Comparison of ENCODE assay signal across 21 cellular contexts in genomic region chr9:21584890-21585289, GRCh38.
"Had no signal": no experiment of that assay in that cellular context is flagged by ENCODE, and none has a peak within 500 bp of the region (broad histone marks: within the 10 kb centered on the region; RNA-seq: fewer than 3 reads in every experiment).

No MANE protein-coding gene starts in this region.

- H3K36me3 ChIP-seq: colonic mucosa, gastrocnemius medialis, heart right ventricle, neutrophil, right atrium auricular region, sigmoid colon, stomach, thoracic aorta, transverse colon had no signal

- H3K4me3 ChIP-seq: colonic mucosa, dorsolateral prefrontal cortex, gastrocnemius medialis, heart right ventricle, right atrium auricular region, sigmoid colon, skin epidermis, stomach, thoracic aorta, transverse colon had no signal

- H3K27me3 ChIP-seq: colonic mucosa, dorsolateral prefrontal cortex, gastrocnemius medialis, neutrophil, right atrium auricular region, sigmoid colon, stomach had no signal

- H3K9me3 ChIP-seq: colonic mucosa, gastrocnemius medialis, heart right ventricle, neutrophil, right atrium auricular region, sigmoid colon, stomach, thoracic aorta, transverse colon had no signal

- H3K4me3 Mint-ChIP-seq: nephron progenitor cell had no signal

- H3K36me3 Mint-ChIP-seq: naive thymus-derived CD4-positive, alpha-beta T cell had no signal

- H3K27ac ChIP-seq: colonic mucosa, dorsolateral prefrontal cortex, gastrocnemius medialis, heart right ventricle, neutrophil, right atrium auricular region, sigmoid colon, skin epidermis, stomach, thoracic aorta, transverse colon had no signal

- H3K4me1 ChIP-seq: colonic mucosa, gastrocnemius medialis, heart right ventricle, right atrium auricular region, sigmoid colon, transverse colon had no signal

- H3K9me3 Mint-ChIP-seq: naive thymus-derived CD4-positive, alpha-beta T cell; nephron progenitor cell had no signal

- DNase-seq: colonic mucosa; dorsolateral prefrontal cortex; effector CD8-positive, alpha-beta T cell; gastrocnemius medialis; heart right ventricle; hypothalamus; mammary epithelial cell; naive thymus-derived CD4-positive, alpha-beta T cell; nephron progenitor cell; posterior cingulate gyrus; sigmoid colon; stimulated activated CD4-positive, alpha-beta T cell treated with anti-CD3 and anti-CD28 coated beads, Interleukin-2, amount 100 ng/mL, for 24 hours; stimulated activated CD4-positive, alpha-beta T cell treated with anti-CD3 and anti-CD28 coated beads, Interleukin-4, amount 100 ng/mL, for 4 hours; stimulated activated naive CD4-positive, alpha-beta T cell; stomach; substantia nigra; transverse colon had no signal

- H3K27ac Mint-ChIP-seq: naive thymus-derived CD4-positive, alpha-beta T cell; nephron progenitor cell had no signal

- H3K4me1 Mint-ChIP-seq: nephron progenitor cell had no signal
